In the genomic region with DNA sequence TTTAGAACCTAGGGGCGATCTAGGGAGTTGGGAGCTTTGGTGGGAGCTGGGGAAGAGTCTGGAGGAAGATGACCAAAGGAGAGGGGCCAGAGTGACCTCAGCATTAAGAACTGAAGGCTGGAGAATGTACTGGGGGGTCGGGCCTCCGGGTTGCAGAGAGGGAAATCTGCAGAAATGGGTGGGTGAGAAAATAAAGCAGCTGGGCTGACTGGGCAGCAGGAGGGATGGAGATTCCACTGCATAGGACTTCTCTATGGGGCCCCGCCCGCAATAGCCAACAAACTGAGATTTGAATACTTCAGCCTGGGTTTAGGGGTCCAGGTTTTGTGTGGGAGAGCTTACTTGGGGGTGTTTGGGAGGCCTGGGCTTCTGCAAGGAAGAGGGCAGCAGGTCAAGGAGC, we compare ENCODE assay signal across 1 cellular context.
TF ChIP-seq lines count a peak whose summit lies in the region.

No MANE protein-coding gene starts in this region.

TF ChIP-seq in HepG2, 621 proteins besides CTCF, POLR2A, EP300 and RAD21:
- TF ChIP-seq, protein P1, sequence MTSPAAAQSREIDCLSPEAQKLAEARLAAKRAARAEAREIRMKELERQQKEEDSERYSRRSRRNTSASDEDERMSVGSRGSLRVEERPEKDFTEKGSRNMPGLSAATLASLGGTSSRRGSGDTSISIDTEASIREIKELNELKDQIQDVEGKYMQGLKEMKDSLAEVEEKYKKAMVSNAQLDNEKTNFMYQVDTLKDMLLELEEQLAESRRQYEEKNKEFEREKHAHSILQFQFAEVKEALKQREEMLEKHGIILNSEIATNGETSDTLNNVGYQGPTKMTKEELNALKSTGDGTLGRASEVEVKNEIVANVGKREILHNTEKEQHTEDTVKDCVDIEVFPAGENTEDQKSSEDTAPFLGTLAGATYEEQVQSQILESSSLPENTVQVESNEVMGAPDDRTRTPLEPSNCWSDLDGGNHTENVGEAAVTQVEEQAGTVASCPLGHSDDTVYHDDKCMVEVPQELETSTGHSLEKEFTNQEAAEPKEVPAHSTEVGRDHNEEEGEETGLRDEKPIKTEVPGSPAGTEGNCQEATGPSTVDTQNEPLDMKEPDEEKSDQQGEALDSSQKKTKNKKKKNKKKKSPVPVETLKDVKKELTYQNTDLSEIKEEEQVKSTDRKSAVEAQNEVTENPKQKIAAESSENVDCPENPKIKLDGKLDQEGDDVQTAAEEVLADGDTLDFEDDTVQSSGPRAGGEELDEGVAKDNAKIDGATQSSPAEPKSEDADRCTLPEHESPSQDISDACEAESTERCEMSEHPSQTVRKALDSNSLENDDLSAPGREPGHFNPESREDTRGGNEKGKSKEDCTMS (CRISPR knock-in tag; conservative IDR thresholded peaks at IDR 0.05) = no peak
- TF ChIP-seq E2F1 (CRISPR knock-in tag; IDR thresholded peaks at IDR 0.05) (no peak), CENPT (CRISPR knock-in tag; IDR thresholded peaks at IDR 0.05; ENCODE audit: low read depth) (no peak), TCF7 (IDR thresholded peaks at IDR 0.05; ENCODE audit: low read depth) (no peak), ZNF512 (CRISPR knock-in tag; IDR thresholded peaks at IDR 0.05) (no peak), ZNF552 (CRISPR knock-in tag; IDR thresholded peaks at IDR 0.05; ENCODE audit: borderline replicate concordance) (no peak), ZNF607 (CRISPR knock-in tag; IDR thresholded peaks at IDR 0.05; ENCODE audit: borderline replicate concordance) (no peak), ZBTB8A (CRISPR knock-in tag; IDR thresholded peaks at IDR 0.05; ENCODE audit: borderline replicate concordance, low read depth) (no peak), GPBP1L1 (CRISPR knock-in tag; IDR thresholded peaks at IDR 0.05) (no peak), IRF2 (CRISPR knock-in tag; IDR thresholded peaks at IDR 0.05) (no peak), NFRKB (IDR thresholded peaks at IDR 0.05) (no peak), KAT2B (IDR thresholded peaks at IDR 0.05; ENCODE audit: borderline replicate concordance, low read depth, low read length) (no peak), PTBP1 (IDR thresholded peaks at IDR 0.05; ENCODE audit: low read depth, low read length, poor library complexity, severe bottlenecking) (no peak), AHDC1 (CRISPR knock-in tag; IDR thresholded peaks at IDR 0.05; ENCODE audit: borderline replicate concordance) (no peak), TBL1XR1 (IDR thresholded peaks at IDR 0.05; ENCODE audit: borderline replicate concordance, low read length, partially characterized antibody) (no peak), EED (CRISPR knock-in tag; IDR thresholded peaks at IDR 0.05) (no peak), CREM (IDR thresholded peaks at IDR 0.05) (no peak), CREM (CRISPR knock-in tag; IDR thresholded peaks at IDR 0.05) (no peak), TRAFD1 (CRISPR knock-in tag; IDR thresholded peaks at IDR 0.05; ENCODE audit: borderline replicate concordance) (no peak), ZNF780A (CRISPR knock-in tag; IDR thresholded peaks at IDR 0.05) (no peak)
